25 cellular contexts compared by ENCODE assay signal in genomic region chr7:2425749-2426148, GRCh38. TPM values are rescaled to one million over a fixed set of nuclear protein-coding genes. Genes with fewer than 3 reads are reported as not detected.
"Had no signal": no experiment of that assay in that cellular context is flagged by ENCODE, and none has a peak within 500 bp of the region (broad histone marks: within the 10 kb centered on the region; RNA-seq: fewer than 3 reads in every experiment).

No MANE protein-coding gene starts in this region.

- ATAC-seq: activated CD4-positive, alpha-beta T cell treated with anti-CD3 and anti-CD28 coated beads for 36 hours; activated T-helper 17 cell treated with anti-CD3 and anti-CD28 coated beads, Interleukin-2, amount 50 U/mL, for 72 hours; left colon; lower lobe of right lung had no signal

- H3K36me3 Mint-ChIP-seq: activated CD4-positive, alpha-beta memory T cell treated with anti-CD3 and anti-CD28 coated beads for 36 hours had no signal

- H3K27me3 Mint-ChIP-seq: activated CD4-positive, alpha-beta memory T cell treated with anti-CD3 and anti-CD28 coated beads for 36 hours; activated CD4-positive, alpha-beta T cell treated with anti-CD3 and anti-CD28 coated beads for 36 hours; activated naive CD8-positive, alpha-beta T cell treated with anti-CD3 and anti-CD28 coated beads for 36 hours; activated T-helper 17 cell treated with anti-CD3 and anti-CD28 coated beads, Interleukin-2, amount 50 U/mL, for 72 hours had no signal

- H3K4me1 ChIP-seq: lower lobe of right lung, thyroid gland, vagina had no signal

- H3K4me3 ChIP-seq: cardiac muscle cell, hepatocyte, lower lobe of right lung, spleen, thyroid gland, vagina had no signal

- H3K9me3 Mint-ChIP-seq: activated T-helper 17 cell treated with anti-CD3 and anti-CD28 coated beads, Interleukin-2, amount 50 U/mL, for 72 hours had no signal

- H3K9me3 ChIP-seq: lower lobe of right lung, thyroid gland, vagina had no signal

- H3K27me3 ChIP-seq: cardiac muscle cell, hepatocyte, spleen, thyroid gland, vagina had no signal

- H3K27ac ChIP-seq: cardiac muscle cell, hepatocyte, lower lobe of right lung, spleen, thyroid gland, vagina had no signal

- H3K27ac Mint-ChIP-seq: activated CD4-positive, alpha-beta memory T cell treated with anti-CD3 and anti-CD28 coated beads for 36 hours; activated CD4-positive, alpha-beta T cell treated with anti-CD3 and anti-CD28 coated beads for 36 hours; activated naive CD8-positive, alpha-beta T cell treated with anti-CD3 and anti-CD28 coated beads for 36 hours; activated T-helper 17 cell treated with anti-CD3 and anti-CD28 coated beads, Interleukin-2, amount 50 U/mL, for 72 hours; T-helper 2 cell treated with Interferon-gamma antibody and Interleukin-4, amounts not matched to agents 5 μg/mL and 100 μg/mL, for 36 hours had no signal

- H3K4me3 Mint-ChIP-seq: activated CD4-positive, alpha-beta memory T cell treated with anti-CD3 and anti-CD28 coated beads for 36 hours; activated CD4-positive, alpha-beta T cell treated with anti-CD3 and anti-CD28 coated beads for 36 hours; activated naive CD8-positive, alpha-beta T cell treated with anti-CD3 and anti-CD28 coated beads for 36 hours; activated T-helper 17 cell treated with anti-CD3 and anti-CD28 coated beads, Interleukin-2, amount 50 U/mL, for 72 hours; nephron progenitor cell; T-helper 2 cell treated with Interferon-gamma antibody and Interleukin-4, amounts not matched to agents 5 μg/mL and 100 μg/mL, for 36 hours had no signal

- H3K36me3 ChIP-seq: cardiac muscle cell, lower lobe of right lung, thyroid gland, vagina had no signal

- DNase-seq: activated CD4-positive, alpha-beta T cell treated with anti-CD3 and anti-CD28 coated beads for 36 hours; activated naive CD4-positive, alpha-beta T cell; activated naive CD8-positive, alpha-beta T cell treated with anti-CD3 and anti-CD28 coated beads for 36 hours; activated T-cell treated with anti-CD3 and anti-CD28 coated beads, Interleukin-2, amount 50 U/mL, for 1 hour; amygdala; dermis blood vessel endothelial cell; effector memory CD4-positive, alpha-beta T cell; foreskin fibroblast; left colon; lower lobe of right lung; nephron progenitor cell; occipital lobe; retina; spleen; stimulated activated CD4-positive, alpha-beta T cell treated with anti-CD3 and anti-CD28 coated beads, Interleukin-4, amount 100 ng/mL, for 4 hours; stimulated activated naive CD4-positive, alpha-beta T cell; thyroid gland had no signal

RNA-seq across cellular contexts. Expression of gene GRIFIN, which starts 50.4 kb away (rescaled TPM):
- total RNA-seq: activated CD4-positive, alpha-beta memory T cell treated with anti-CD3 and anti-CD28 coated beads for 36 hours; activated CD4-positive, alpha-beta T cell treated with anti-CD3 and anti-CD28 coated beads for 36 hours; activated naive CD8-positive, alpha-beta T cell treated with anti-CD3 and anti-CD28 coated beads for 36 hours; activated T-helper 17 cell treated with anti-CD3 and anti-CD28 coated beads, Interleukin-2, amount 50 U/mL, for 72 hours; cardiac muscle cell; dermis blood vessel endothelial cell; glomerular endothelial cell; hepatocyte; left colon; lower lobe of right lung; occipital lobe; posterior vena cava; spleen; thyroid gland; vagina had no signal
- polyA plus RNA-seq: cardiac muscle cell, hepatocyte, spleen had no signal
